ENCODE assay signal across 13 cellular contexts in the genomic region with DNA sequence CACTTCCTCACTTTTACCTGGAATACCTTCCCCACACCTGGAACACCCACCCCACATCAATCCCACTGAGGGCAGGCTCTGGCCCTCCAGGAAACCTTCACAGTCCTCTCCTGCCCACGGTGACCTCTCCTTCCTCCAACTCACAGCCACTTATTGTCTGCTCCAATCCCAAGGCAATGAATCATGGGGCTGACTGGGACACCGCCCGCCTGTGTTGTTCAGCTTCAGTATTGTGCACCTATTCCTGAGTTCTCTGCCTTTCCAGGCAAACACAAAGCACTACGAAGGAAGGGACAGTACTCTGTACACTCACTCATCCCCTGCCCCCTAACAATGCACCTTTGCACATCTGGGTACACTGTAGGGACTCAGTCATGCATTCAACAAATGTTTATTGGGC. TPM values are rescaled to one million over a fixed set of nuclear protein-coding genes. Genes with fewer than 3 reads are reported as not detected.
A peak's percentile ranks its signal among the peaks of the same experiment; 100 is the strongest.
DNase-seq lines count a peak whose midpoint lies in the region; ATAC-seq and TF ChIP-seq lines count a peak whose summit lies in the region.
"Had no signal": no experiment of that assay in that cellular context is flagged by ENCODE, and none has a peak within 500 bp of the region (broad histone marks: within the 10 kb centered on the region; RNA-seq: fewer than 3 reads in every experiment).

No MANE protein-coding gene starts in this region.

- H4K20me1 ChIP-seq in GM23338 (replicated peaks; ENCODE audit: insufficient read depth): peaks cover 38% of the 10 kb centered on the region

- H3F3A ChIP-seq in GM23338 (replicated peaks; ENCODE audit: low read depth): peaks cover 9% of the 10 kb centered on the region

- H3K4me2 ChIP-seq in GM23338: no peak overlapping the region; the same call in 1 of the 2 replicates

- peaks cover 56% of the 10 kb centered on the region for H3K4me1 Mint-ChIP-seq in GM23338
- H3K4me1 Mint-ChIP-seq in activated CD8-positive, alpha-beta memory T cell treated with anti-CD3 and anti-CD28 coated beads, Interleukin-2, amount 10 ng/mL, durations not matched to agents 7 days and 5 days: no peaks in the 10 kb centered on the region

- no peak for ATAC-seq in GM23338
- no peak for ATAC-seq in GM19328 (IDR thresholded peaks at IDR 0.05; ENCODE audit: unreplicated experiment)
- ATAC-seq in activated CD8-positive, alpha-beta memory T cell treated with anti-CD3 and anti-CD28 coated beads, Interleukin-2, amount 10 ng/mL, durations not matched to agents 7 days and 5 days: no peak

- no peak overlapping the region for H3K4me3 ChIP-seq in GM23338
- H3K4me3 ChIP-seq in skin epidermis: no peak overlapping the region

- no peak overlapping the region for H2AFZ ChIP-seq in GM23338

- no peaks in the 10 kb centered on the region for H3K9me2 ChIP-seq in GM23338 (ENCODE audit: insufficient read depth)

- peaks cover 19% of the 10 kb centered on the region for H3K27me3 Mint-ChIP-seq in GM23338 (ENCODE audit: insufficient read depth, low read depth, poor library complexity)
- peaks cover 58% of the 10 kb centered on the region for H3K27me3 Mint-ChIP-seq in activated CD8-positive, alpha-beta memory T cell treated with anti-CD3 and anti-CD28 coated beads, Interleukin-2, amount 10 ng/mL, durations not matched to agents 7 days and 5 days

- no peak for DNase-seq in GM23338 (ENCODE audit: low spot score)
- peak; percentile 42 for DNase-seq in hepatic stellate cell (ENCODE audit: low spot score)
- no peak for DNase-seq in OCI-M1 (lab: John Stamatoyannopoulos, UW)
- no peak for DNase-seq in activated CD8-positive, alpha-beta memory T cell treated with anti-CD3 and anti-CD28 coated beads, Interleukin-2, amount 10 ng/mL, durations not matched to agents 7 days and 5 days
- DNase-seq in NK-92 treated with Interleukin-12 subunit alpha and Interleukin-12 subunit beta, amount 100 ng/mL, for 24 hours (lab: John Stamatoyannopoulos, UW): no peak
- DNase-seq: activated CD4-positive, alpha-beta memory T cell treated with anti-CD3 and anti-CD28 coated beads for 36 hours; activated gamma-delta T cell; NCI-H345 had no signal

- TF ChIP-seq CTCF in GM23338 (conservative IDR thresholded peaks at IDR 0.05; ENCODE audit: low read depth in 2 of 2) (no peak), VCaP (conservative IDR thresholded peaks at IDR 0.05) (no peak)

- peaks cover 53% of the 10 kb centered on the region for H3K4me1 ChIP-seq in GM23338 (ENCODE audit: insufficient read depth)

- peaks cover 92% of the 10 kb centered on the region for H3K79me2 ChIP-seq in GM23338 (replicated peaks; ENCODE audit: insufficient read depth)

- no peak overlapping the region; the same call in 2 of the 3 replicates for H3K4me3 Mint-ChIP-seq in GM23338
- no peak overlapping the region for H3K4me3 Mint-ChIP-seq in activated CD8-positive, alpha-beta memory T cell treated with anti-CD3 and anti-CD28 coated beads, Interleukin-2, amount 10 ng/mL, durations not matched to agents 7 days and 5 days
- H3K4me3 Mint-ChIP-seq: activated CD4-positive, alpha-beta memory T cell treated with anti-CD3 and anti-CD28 coated beads for 36 hours; memory B cell had no signal

- peaks cover 23% of the 10 kb centered on the region for H3K36me3 ChIP-seq in GM23338 (ENCODE audit: insufficient read depth)

- 0 out of 2 replicates have a peak overlapping the region, but pooled peaks have one; percentile 32 for H3K27ac ChIP-seq in GM23338 (ENCODE audit: low read depth)
- peak overlapping the region; percentile 13; the same call in 1 of the 2 replicates for H3K27ac ChIP-seq in VCaP
- H3K27ac ChIP-seq in skin epidermis: peak overlapping the region in 14 of 21 experiments; percentile 3 to 77 (median 52)

- H3K36me3 Mint-ChIP-seq in GM23338 (ENCODE audit: low read depth): peaks cover 52% of the 10 kb centered on the region
- H3K36me3 Mint-ChIP-seq in activated CD8-positive, alpha-beta memory T cell treated with anti-CD3 and anti-CD28 coated beads, Interleukin-2, amount 10 ng/mL, durations not matched to agents 7 days and 5 days: no peaks in the 10 kb centered on the region
- H3K36me3 Mint-ChIP-seq: activated CD4-positive, alpha-beta memory T cell treated with anti-CD3 and anti-CD28 coated beads for 36 hours had no signal

- no peaks in the 10 kb centered on the region for H3K9me3 Mint-ChIP-seq in GM23338
- H3K9me3 Mint-ChIP-seq in activated CD8-positive, alpha-beta memory T cell treated with anti-CD3 and anti-CD28 coated beads, Interleukin-2, amount 10 ng/mL, durations not matched to agents 7 days and 5 days (ENCODE audit: low read depth): no peaks in the 10 kb centered on the region
- H3K9me3 Mint-ChIP-seq: activated CD4-positive, alpha-beta memory T cell treated with anti-CD3 and anti-CD28 coated beads for 36 hours; memory B cell had no signal

- CTCF ChIA-PET in activated CD8-positive, alpha-beta memory T cell treated with anti-CD3 and anti-CD28 coated beads, Interleukin-2, amount 10 ng/mL, durations not matched to agents 7 days and 5 days (lab: Charles Lee): no interaction called here

- H3K27me3 ChIP-seq in GM23338 (ENCODE audit: insufficient read depth): no peaks in the 10 kb centered on the region

- H3K27ac Mint-ChIP-seq in GM23338: peak overlapping the region; percentile 49
- H3K27ac Mint-ChIP-seq in activated CD8-positive, alpha-beta memory T cell treated with anti-CD3 and anti-CD28 coated beads, Interleukin-2, amount 10 ng/mL, durations not matched to agents 7 days and 5 days: no peak overlapping the region
- H3K27ac Mint-ChIP-seq: activated CD4-positive, alpha-beta memory T cell treated with anti-CD3 and anti-CD28 coated beads for 36 hours; memory B cell had no signal

TF ChIP-seq in GM23338, 12 proteins besides CTCF, POLR2A, EP300 and RAD21:
- no peak for TF ChIP-seq JUNB (IDR thresholded peaks at IDR 0.05; ENCODE audit: unreplicated experiment)

RNA-seq across cellular contexts. Expression of gene PCDH1, which starts 7.3 kb away (rescaled TPM):
- 155 and 183 TPM in 2 replicates for total RNA-seq in GM23338 (2014; rRNA removed; shearing (Covaris generic))
- 26.2 and 27.8 TPM in 2 replicates for polyA plus RNA-seq in GM23338 (2016; fragmentation: Nextera tagmentation; extraction: Ambion mirVana)
- not detected for total RNA-seq in activated CD8-positive, alpha-beta memory T cell treated with anti-CD3 and anti-CD28 coated beads, Interleukin-2, amount 10 ng/mL, durations not matched to agents 7 days and 5 days
- total RNA-seq: activated CD4-positive, alpha-beta memory T cell treated with anti-CD3 and anti-CD28 coated beads for 36 hours; T-helper 2 cell treated with Interferon-gamma antibody and Interleukin-4, amounts not matched to agents 100 ng/mL and 5 ng/mL, for 36 hours had no signal

RNA-seq across cellular contexts. Expression of gene DELE1, which starts 52.8 kb away (rescaled TPM):
- 50.0 and 62.2 TPM in 2 replicates for total RNA-seq in GM23338 (2014; rRNA removed; shearing (Covaris generic))
- polyA plus RNA-seq in GM23338 (2016; fragmentation: Nextera tagmentation; extraction: Ambion mirVana): 25.6 and 26.9 TPM in 2 replicates
- 10 to 100 TPM; 65.4 to 68.7 TPM for total RNA-seq in activated CD8-positive, alpha-beta memory T cell treated with anti-CD3 and anti-CD28 coated beads, Interleukin-2, amount 10 ng/mL, durations not matched to agents 7 days and 5 days

Comparison
In these comparisons a context has a peak if more than half of its experiments do, and no peak if none do; other contexts are left out.
1. RNA of gene PCDH1, which starts 7.3 kb away (total RNA-seq): 155 to 183 TPM in GM23338; not detected in activated CD8-positive, alpha-beta memory T cell treated with anti-CD3 and anti-CD28 coated beads, Interleukin-2, amount 10 ng/mL, durations not matched to agents 7 days and 5 days; every median in the first group is over 100 times any median in the second.
2. Peak in every context shown above with its lines, with median percentiles within 50 percentile points of each other: H3K27ac ChIP-seq.